ENCODE assay signal across 9 cellular contexts in genomic region chr2:62305421-62306176, GRCh38.
DNase-seq lines count a peak whose midpoint lies in the region; ATAC-seq, FAIRE-seq and TF ChIP-seq lines count a peak whose summit lies in the region.
"Had no signal": no experiment of that assay in that cellular context is flagged by ENCODE, and none has a peak within 500 bp of the region (broad histone marks: within the 10 kb centered on the region; RNA-seq: fewer than 3 reads in every experiment).

No MANE protein-coding gene starts in this region.

- H3K4me1 Mint-ChIP-seq in T-helper 17 cell = peaks cover 67% of the 10 kb centered on the region

- no peaks in the 10 kb centered on the region for H3K36me3 ChIP-seq in GM23248 (ENCODE audit: low read depth)
- H3K36me3 ChIP-seq in GM12878 (ENCODE audit: control insufficient read depth in 2 of 2, insufficient read depth in 2 of 2, low read length in 1 of 2) = no peaks in the 10 kb centered on the region

- peak; percentile 29 to 72; a peak in 2 of 4 replicates for TF ChIP-seq EP300 in GM12878 (IDR thresholded peaks at IDR 0.05; ENCODE audit: borderline replicate concordance in 1 of 2, control insufficient read depth in 1 of 2, low read depth in 2 of 2, low read length in 2 of 2)

- H3K4me3 Mint-ChIP-seq in T-helper 17 cell = peak overlapping the region; percentile 77

- ATAC-seq in T-helper 17 cell = no peak
- ATAC-seq in GM12878 = peak; percentile 12
- ATAC-seq in HG03108 (IDR thresholded peaks at IDR 0.05; ENCODE audit: unreplicated experiment) = no peak
- no peak for ATAC-seq in GM19035 (IDR thresholded peaks at IDR 0.05; ENCODE audit: unreplicated experiment)

- H3K4me1 ChIP-seq in GM23248 (ENCODE audit: insufficient read depth) (no peaks in the 10 kb centered on the region), GM12878 (ENCODE audit: control insufficient read depth, insufficient read depth, low read length) (peaks cover 82% of the 10 kb centered on the region)

- H4K20me1 ChIP-seq in GM23248 (ENCODE audit: insufficient read depth) (no peaks in the 10 kb centered on the region), GM12878 (ENCODE audit: control insufficient read depth, insufficient read depth) (no peaks in the 10 kb centered on the region)

- H3K9ac ChIP-seq in GM23248 (no peak overlapping the region), GM12878 (ENCODE audit: control insufficient read depth, insufficient read depth, low read length) (peak overlapping the region; percentile 57)

- in situ Hi-C loops in GM23248 (cut with MboI) = no loop called here
- in situ Hi-C loops in GM12878 (cut with MboI) = loop anchor here (5.0 kb wide), 1 partner anchor 163 kb away; no protein-coding TSS in a partner anchor

- no peaks in the 10 kb centered on the region for H3K79me2 ChIP-seq in GM23248 (ENCODE audit: insufficient read depth)
- peaks cover 28% of the 10 kb centered on the region for H3K79me2 ChIP-seq in GM12878 (ENCODE audit: control insufficient read depth, insufficient read depth, low read length)

- POLR2A ChIA-PET in GM12878 (lab: Charles Lee) = interaction anchor here (0.5 to 6.3 kb wide), 16 partner anchors 9 to 452 kb away, joined by 3 to 49 read pairs (median 4); partner anchors contain the start of gene B3GNT2

- 77 to 80% methylated on average over 12 of the region's 12 CpGs for WGBS in GM23248 (ENCODE audit: low coverage in 1 of 2, low lambda C conversion rate in 2 of 2, missing lambda C conversion rate in 2 of 2), 2 experiments
- 63% methylated on average over 12 of the region's 12 CpGs for WGBS in GM12878 (ENCODE audit: insufficient coverage, insufficient replicate concordance, low lambda C conversion rate, missing lambda C conversion rate)

- RAD21 ChIA-PET in GM12878 (lab: Charles Lee; ENCODE audit: unreplicated experiment) = interaction anchor here (0.8 to 10.6 kb wide), 24 partner anchors 8 to 310 kb away, joined by 3 to 126 read pairs (median 4); no protein-coding TSS in a partner anchor

- no peaks in the 10 kb centered on the region for H3K9me3 ChIP-seq in GM23248 (ENCODE audit: low read depth)
- no peaks in the 10 kb centered on the region for H3K9me3 ChIP-seq in T-helper 17 cell (ENCODE audit: control insufficient read depth, low read length, poor library complexity, severe bottlenecking)
- H3K9me3 ChIP-seq in GM12878 (replicated peaks; ENCODE audit: control insufficient read depth, insufficient read depth, low read length) = no peaks in the 10 kb centered on the region

- TF ChIP-seq POLR2A in GM12878 (IDR thresholded peaks at IDR 0.05; ENCODE audit: low read depth, low read length) (peak; percentile 28; the same call in 1 of the 2 replicates), GM12892 (IDR thresholded peaks at IDR 0.05; ENCODE audit: low read depth, low read length) (no peak)

- H3K27me3 Mint-ChIP-seq in T-helper 17 cell = peaks cover 6% of the 10 kb centered on the region

- TF ChIP-seq CTCF in GM12878 (IDR thresholded peaks at IDR 0.05 in 2 of 3, conservative IDR thresholded peaks at IDR 0.05 in 1 of 3; ENCODE audit: control insufficient read depth in 2 of 3, extremely low read depth in 1 of 3, insufficient read depth in 1 of 3, low read depth in 3 of 3, low read length in 3 of 3) = no peak

- DNase-seq in GM23248 (peak; percentile 16), T-helper 17 cell (no peak), GM12878 (ENCODE audit: low read depth, low spot score) (peak; percentile 69), HPDE6-E6E7 (ENCODE audit: extremely low spot score) (no peak), GM12892 (ENCODE audit: insufficient read length) (no peak)
- DNase-seq in stimulated activated CD4-positive, alpha-beta T cell treated with anti-CD3 and anti-CD28 coated beads, Interleukin-2, amount 100 ng/mL, for 24 hours = peak; percentile 68

- H3K27me3 ChIP-seq in GM23248 (replicated peaks; ENCODE audit: insufficient read depth) = no peaks in the 10 kb centered on the region
- no peaks in the 10 kb centered on the region for H3K27me3 ChIP-seq in GM12878 (replicated peaks in 1 of 2; ENCODE audit: control insufficient read depth in 2 of 2, insufficient read depth in 2 of 2, low read length in 1 of 2)

- H3K4me2 ChIP-seq in GM23248 (ENCODE audit: unreplicated experiment) = no peak overlapping the region
- peak overlapping the region; percentile 19 for H3K4me2 ChIP-seq in GM12878 (ENCODE audit: control insufficient read depth, insufficient read depth)

- BruUV-seq in GM12878 (replicated peaks; lab: Mats Ljungman, UMichigan) = no TSS peak

- CTCF ChIA-PET in GM12878 (lab: Yijun Ruan, JAX) = interaction anchor here (0.8 to 2.0 kb wide), 4 partner anchors 26 to 310 kb away, joined by 3 to 6 read pairs (median 4); no protein-coding TSS in a partner anchor

- no peaks in the 10 kb centered on the region for H3K36me3 Mint-ChIP-seq in T-helper 17 cell (ENCODE audit: low read depth)

- FAIRE-seq in GM12878 (lab: Jason Lieb, UNC) (no peak), GM12892 (lab: Jason Lieb, UNC) (no peak)

- no peaks in the 10 kb centered on the region for H3K9me2 ChIP-seq in GM23248 (ENCODE audit: insufficient read depth)

- SMC1A ChIA-PET in GM12878 (lab: Charles Lee; ENCODE audit: uncharacterized antibody, unreplicated experiment) = interaction anchor here (0.7 to 26.8 kb wide), 26 partner anchors 8 to 311 kb away, joined by 3 to 467 read pairs (median 4); no protein-coding TSS in a partner anchor

- H2AFZ ChIP-seq in GM23248 = no peak overlapping the region
- H2AFZ ChIP-seq in GM12878 (ENCODE audit: control insufficient read depth, low read depth, low read length) = peak overlapping the region; percentile 18; the same call in 1 of the 2 replicates

- peak overlapping the region; percentile 95 for H3K27ac Mint-ChIP-seq in T-helper 17 cell

- H3K4me3 ChIP-seq in GM23248 (no peak overlapping the region), GM12878 (no peak overlapping the region; the same call in 1 of the 2 replicates)
- H3K4me3 ChIP-seq: SK-N-MC had no signal

- intact Hi-C loops in GM12878 (cut with micrococcal nuclease; ENCODE audit: unreplicated experiment) = loop anchor here (1.0 to 10.0 kb wide), 5 partner anchors 43 to 391 kb away; no protein-coding TSS in a partner anchor

- 0 out of 2 replicates have a peak, but pooled peaks have one; percentile 1 for TF ChIP-seq RAD21 in GM12878 (IDR thresholded peaks at IDR 0.05; ENCODE audit: insufficient read depth, low read depth, low read length)

- no peaks in the 10 kb centered on the region for H3F3A ChIP-seq in GM23248 (ENCODE audit: insufficient read depth)

- H3K27ac ChIP-seq in GM23248 (no peak overlapping the region), GM12878 (ENCODE audit: control insufficient read depth, insufficient read depth) (peak overlapping the region; percentile 99)
- H3K27ac ChIP-seq: SK-N-MC had no signal

TF ChIP-seq in GM12878, 131 proteins besides CTCF, POLR2A, EP300 and RAD21 (continues in another document):
- TF ChIP-seq RAD51 (IDR thresholded peaks at IDR 0.05) (no peak), ZBTB4 (CRISPR knock-in tag; IDR thresholded peaks at IDR 0.05) (no peak), CHD4 (IDR thresholded peaks at IDR 0.05) (no peak), BCL3 (IDR thresholded peaks at IDR 0.05; ENCODE audit: borderline replicate concordance, insufficient read depth, low read depth, low read length, poor library complexity, severe bottlenecking) (peak; percentile 44), HCFC1 (IDR thresholded peaks at IDR 0.05; ENCODE audit: low read length) (no peak), EZH2 (IDR thresholded peaks at IDR 0.05; ENCODE audit: borderline replicate concordance, control insufficient read depth, low read depth, low read length) (no peak), ZNF384 (IDR thresholded peaks at IDR 0.05; ENCODE audit: borderline replicate concordance, low read depth, low read length) (no peak), RFX5 (IDR thresholded peaks at IDR 0.05; ENCODE audit: low read depth, low read length) (no peak), SMC3 (IDR thresholded peaks at IDR 0.05; ENCODE audit: borderline replicate concordance, low read length) (no peak), PML (IDR thresholded peaks at IDR 0.05; ENCODE audit: low read length) (no peak), CBX3 (IDR thresholded peaks at IDR 0.05; ENCODE audit: borderline replicate concordance, low read depth) (no peak), JUNB (IDR thresholded peaks at IDR 0.05) (peak; percentile 40; the same call in 1 of the 2 replicates), CREM (IDR thresholded peaks at IDR 0.05; ENCODE audit: low read depth) (peak; percentile 50; the same call in 1 of the 2 replicates), MTA2 (IDR thresholded peaks at IDR 0.05; ENCODE audit: low read depth) (peak; percentile 65; the same call in 1 of the 2 replicates)

Comparison
In these comparisons a context has a peak if more than half of its experiments do, and no peak if none do; other contexts are left out.
1. DNase-seq: peak in GM23248 (single experiment), GM12878 (single experiment) and stimulated activated CD4-positive, alpha-beta T cell treated with anti-CD3 and anti-CD28 coated beads, Interleukin-2, amount 100 ng/mL, for 24 hours (2 of 2); none in T-helper 17 cell (0 of 3), HPDE6-E6E7 (single experiment) and GM12892 (single experiment).